ENCODE assay signal across 8 cellular contexts in genomic region chr3:11514191-11514770, GRCh38.
A peak's percentile ranks its signal among the peaks of the same experiment; 100 is the strongest.
DNase-seq lines count a peak whose midpoint lies in the region; ATAC-seq and TF ChIP-seq lines count a peak whose summit lies in the region.

No MANE protein-coding gene starts in this region.

- peaks cover 0 to 3% of the 10 kb centered on the region in 2 donors for H3K9me3 Mint-ChIP-seq in stimulated activated naive B cell treated with anti-CD40 and anti-IgM and Interleukin-4, amounts not matched to agents 10 μg/mL and 1 μg/mL and 100 μg/mL, for 72 hours

- H3K36me3 Mint-ChIP-seq in stimulated activated naive B cell treated with anti-CD40 and anti-IgM and Interleukin-4, amounts not matched to agents 10 μg/mL and 1 μg/mL and 100 μg/mL, for 72 hours: peaks cover 20 to 36% of the 10 kb centered on the region in 2 donors

- H3K4me1 Mint-ChIP-seq in stimulated activated naive B cell treated with anti-CD40 and anti-IgM and Interleukin-4, amounts not matched to agents 10 μg/mL and 1 μg/mL and 100 μg/mL, for 72 hours: peaks cover 0 to 4% of the 10 kb centered on the region in 2 donors

- H3K27ac Mint-ChIP-seq in stimulated activated naive B cell treated with anti-CD40 and anti-IgM and Interleukin-4, amounts not matched to agents 10 μg/mL and 1 μg/mL and 100 μg/mL, for 72 hours: no peak overlapping the region

- H3K36me3 ChIP-seq in RWPE2 (ENCODE audit: low read depth): no peaks in the 10 kb centered on the region

- no peaks in the 10 kb centered on the region for H3K27me3 Mint-ChIP-seq in stimulated activated naive B cell treated with anti-CD40 and anti-IgM and Interleukin-4, amounts not matched to agents 10 μg/mL and 1 μg/mL and 100 μg/mL, for 72 hours

- H3K27me3 ChIP-seq in RWPE2 (ENCODE audit: insufficient read depth, poor library complexity, severe bottlenecking): no peaks in the 10 kb centered on the region

- H3K4me3 ChIP-seq in RWPE2 (ENCODE audit: severe bottlenecking) (no peak overlapping the region), fibroblast of pulmonary artery (replicated peaks; ENCODE audit: low read depth, low read length) (no peak overlapping the region)

- ATAC-seq in RWPE2 (ENCODE audit: low read depth) (peak; percentile 97), GM21526 (IDR thresholded peaks at IDR 0.05; ENCODE audit: low FRiP score, unreplicated experiment) (no peak), GM21723 (IDR thresholded peaks at IDR 0.05; ENCODE audit: unreplicated experiment) (no peak)
- ATAC-seq in stimulated activated naive B cell treated with anti-CD40 and anti-IgM and Interleukin-4, amounts not matched to agents 10 μg/mL and 1 μg/mL and 100 μg/mL, for 72 hours (replicated peaks): no peak

- H3K27ac ChIP-seq in RWPE2 (ENCODE audit: poor library complexity, severe bottlenecking): peak overlapping the region; percentile 51

- peaks cover 15% of the 10 kb centered on the region for H3K4me1 ChIP-seq in RWPE2 (ENCODE audit: insufficient read depth, poor library complexity, severe bottlenecking)

- no peak overlapping the region for H3K4me3 Mint-ChIP-seq in stimulated activated naive B cell treated with anti-CD40 and anti-IgM and Interleukin-4, amounts not matched to agents 10 μg/mL and 1 μg/mL and 100 μg/mL, for 72 hours

- peak; percentile 83 for DNase-seq in Daoy (ENCODE audit: low read depth)
- DNase-seq in RWPE2 (ENCODE audit: low spot score): no peak
- DNase-seq in fibroblast of pulmonary artery (ENCODE audit: low read depth): peak; percentile 86
- DNase-seq in renal cortical epithelial cell (ENCODE audit: low read depth): peak; percentile 75
- DNase-seq in DMS53 treated with DMSO at 0.1 percent for 48 hours (lab: John Stamatoyannopoulos, UW; ENCODE audit: unreplicated experiment): no peak
- no peak for DNase-seq in stimulated activated naive B cell treated with anti-CD40 and anti-IgM and Interleukin-4, amounts not matched to agents 10 μg/mL and 1 μg/mL and 100 μg/mL, for 72 hours

- H3K9me3 ChIP-seq in RWPE2 (ENCODE audit: severe bottlenecking): no peaks in the 10 kb centered on the region

- peak; percentile 39 for TF ChIP-seq CTCF in RWPE2 (IDR thresholded peaks at IDR 0.05; ENCODE audit: poor library complexity, severe bottlenecking)
- no peak for TF ChIP-seq CTCF in fibroblast of pulmonary artery (IDR thresholded peaks at IDR 0.05; ENCODE audit: low read length, missing control alignments)

Comparison
In these comparisons a context has a peak if more than half of its experiments do, and no peak if none do; other contexts are left out.
1. DNase-seq: peak in Daoy (single experiment), fibroblast of pulmonary artery (single experiment) and renal cortical epithelial cell (single experiment); none in RWPE2 (single experiment), DMS53 treated with DMSO at 0.1 percent for 48 hours (single experiment) and stimulated activated naive B cell treated with anti-CD40 and anti-IgM and Interleukin-4, amounts not matched to agents 10 μg/mL and 1 μg/mL and 100 μg/mL, for 72 hours (single experiment).